In the genomic region with DNA sequence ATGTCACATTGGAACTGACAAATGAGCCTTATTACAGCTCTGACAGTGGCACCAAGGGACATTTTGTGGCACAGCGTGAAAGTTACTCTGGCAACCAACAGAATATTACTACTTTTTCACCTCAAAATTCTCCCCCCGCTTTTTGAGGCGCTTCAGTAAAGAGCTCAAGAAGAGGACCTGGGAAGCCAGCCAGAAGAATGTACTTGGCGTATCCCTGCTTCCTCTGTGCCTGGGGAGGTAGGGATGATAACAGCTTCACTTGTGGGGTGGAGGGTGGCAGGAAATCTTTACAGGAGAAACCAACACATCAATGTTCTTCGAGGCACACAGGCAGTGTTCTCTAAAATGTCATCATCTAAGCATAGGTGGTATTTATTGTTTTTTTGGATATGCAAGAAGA, we compare ENCODE assay signal across 15 cellular contexts.
A peak's percentile ranks its signal among the peaks of the same experiment; 100 is the strongest.
DNase-seq lines count a peak whose midpoint lies in the region; ATAC-seq and TF ChIP-seq lines count a peak whose summit lies in the region.
"Had no signal": no experiment of that assay in that cellular context is flagged by ENCODE, and none has a peak within 500 bp of the region (broad histone marks: within the 10 kb centered on the region; RNA-seq: fewer than 3 reads in every experiment).

No MANE protein-coding gene starts in this region.

- H3K4me3 ChIP-seq in choroid plexus epithelial cell (ENCODE audit: low read depth, low read length): no peak overlapping the region
- no peak overlapping the region for H3K4me3 ChIP-seq in neural cell (ENCODE audit: low read length)
- H3K4me3 ChIP-seq in SJCRH30: no peak overlapping the region
- H3K4me3 ChIP-seq: BLaER1 treated with 17β-estradiol and CSF1 and Interleukin-3, amounts not matched to agents 10 nM and 100 nM had no signal

- H3K4me1 ChIP-seq in SJCRH30: no peaks in the 10 kb centered on the region
- H3K4me1 ChIP-seq: BLaER1 treated with 17β-estradiol and CSF1 and Interleukin-3, amounts not matched to agents 10 nM and 100 nM had no signal

- H2AFZ ChIP-seq in neural cell (ENCODE audit: low read depth, low read length): no peak overlapping the region

- peak; percentile 62 for TF ChIP-seq EP300 in neural cell (conservative IDR thresholded peaks at IDR 0.05; ENCODE audit: poor library complexity, severe bottlenecking)

- no peaks in the 10 kb centered on the region for H3K9me2 ChIP-seq in neural cell (ENCODE audit: insufficient read depth, low read length)

- H3K27ac ChIP-seq in neural cell (ENCODE audit: low read length) (no peak overlapping the region), SJCRH30 (no peak overlapping the region)
- H3K27ac ChIP-seq: BLaER1 treated with 17β-estradiol and CSF1 and Interleukin-3, amounts not matched to agents 10 nM and 100 nM had no signal

- H3K27me3 ChIP-seq in neural cell (ENCODE audit: insufficient read depth, low read depth, low read length) (no peaks in the 10 kb centered on the region), SJCRH30 (no peaks in the 10 kb centered on the region)
- H3K27me3 ChIP-seq: BLaER1 treated with 17β-estradiol and CSF1 and Interleukin-3, amounts not matched to agents 10 nM and 100 nM had no signal

- no peaks in the 10 kb centered on the region for H3K36me3 ChIP-seq in neural cell (ENCODE audit: insufficient read depth, low read length)
- H3K36me3 ChIP-seq in SJCRH30: no peaks in the 10 kb centered on the region
- H3K36me3 ChIP-seq: BLaER1 treated with 17β-estradiol and CSF1 and Interleukin-3, amounts not matched to agents 10 nM and 100 nM had no signal

- no peaks in the 10 kb centered on the region for H3K9me3 ChIP-seq in neural cell (ENCODE audit: low read length)
- H3K9me3 ChIP-seq in SJCRH30 (replicated peaks): no peaks in the 10 kb centered on the region

- DNase-seq in NCI-H226 (peak; percentile 24), amniotic epithelial cell (ENCODE audit: low read depth) (peak; percentile 37), choroid plexus epithelial cell (ENCODE audit: low read depth) (peak; percentile 73), DMS 273 treated with DMSO at 0.1 percent for 48 hours (lab: John Stamatoyannopoulos, UW) (no peak), kidney glomerular epithelial cell (lab: John Stamatoyannopoulos, UW) (no peak), SJCRH30 (no peak)
- DNase-seq: Calu3; CD8-positive, alpha-beta T cell; DMS53; GDM1; H9 had no signal

- no peaks in the 10 kb centered on the region for H3K79me2 ChIP-seq in neural cell (replicated peaks; ENCODE audit: insufficient read depth, low read length)

- no peak for ATAC-seq in GM18907 (IDR thresholded peaks at IDR 0.05; ENCODE audit: unreplicated experiment)
- ATAC-seq: CD8-positive, alpha-beta T cell; HepG2 had no signal

- TF ChIP-seq CTCF in choroid plexus epithelial cell (conservative IDR thresholded peaks at IDR 0.05; ENCODE audit: low read depth, low read length) (no peak), neural cell (IDR thresholded peaks at IDR 0.05; ENCODE audit: poor library complexity, severe bottlenecking) (no peak)

- H3F3A ChIP-seq in neural cell (ENCODE audit: insufficient read depth, low read length, poor library complexity, severe bottlenecking): no peaks in the 10 kb centered on the region

- H3K9ac ChIP-seq in neural cell (ENCODE audit: low read length): no peak overlapping the region
- H3K9ac ChIP-seq: BLaER1 treated with 17β-estradiol and CSF1 and Interleukin-3, amounts not matched to agents 10 nM and 100 nM had no signal

- no peak overlapping the region for H3K4me2 ChIP-seq in neural cell (ENCODE audit: low read length)
- H3K4me2 ChIP-seq: BLaER1 treated with 17β-estradiol and CSF1 and Interleukin-3, amounts not matched to agents 10 nM and 100 nM had no signal

- no peaks in the 10 kb centered on the region for H4K20me1 ChIP-seq in neural cell (ENCODE audit: insufficient read depth)
- H4K20me1 ChIP-seq: BLaER1 treated with 17β-estradiol and CSF1 and Interleukin-3, amounts not matched to agents 10 nM and 100 nM had no signal

- no peak for TF ChIP-seq RAD21 in neural cell (conservative IDR thresholded peaks at IDR 0.05)

TF ChIP-seq in neural cell, 6 proteins besides CTCF, POLR2A, EP300 and RAD21:
- TF ChIP-seq EZH2 (IDR thresholded peaks at IDR 0.05; ENCODE audit: borderline replicate concordance, insufficient read depth, low read length, poor library complexity, severe bottlenecking): no peak

Comparison
In these comparisons a context has a peak if more than half of its experiments do, and no peak if none do; other contexts are left out.
1. DNase-seq: peak in NCI-H226 (single experiment), amniotic epithelial cell (single experiment) and choroid plexus epithelial cell (single experiment); none in DMS 273 treated with DMSO at 0.1 percent for 48 hours (single experiment), kidney glomerular epithelial cell (single experiment) and SJCRH30 (0 of 2).